8 cellular contexts compared by ENCODE assay signal in the genomic region with DNA sequence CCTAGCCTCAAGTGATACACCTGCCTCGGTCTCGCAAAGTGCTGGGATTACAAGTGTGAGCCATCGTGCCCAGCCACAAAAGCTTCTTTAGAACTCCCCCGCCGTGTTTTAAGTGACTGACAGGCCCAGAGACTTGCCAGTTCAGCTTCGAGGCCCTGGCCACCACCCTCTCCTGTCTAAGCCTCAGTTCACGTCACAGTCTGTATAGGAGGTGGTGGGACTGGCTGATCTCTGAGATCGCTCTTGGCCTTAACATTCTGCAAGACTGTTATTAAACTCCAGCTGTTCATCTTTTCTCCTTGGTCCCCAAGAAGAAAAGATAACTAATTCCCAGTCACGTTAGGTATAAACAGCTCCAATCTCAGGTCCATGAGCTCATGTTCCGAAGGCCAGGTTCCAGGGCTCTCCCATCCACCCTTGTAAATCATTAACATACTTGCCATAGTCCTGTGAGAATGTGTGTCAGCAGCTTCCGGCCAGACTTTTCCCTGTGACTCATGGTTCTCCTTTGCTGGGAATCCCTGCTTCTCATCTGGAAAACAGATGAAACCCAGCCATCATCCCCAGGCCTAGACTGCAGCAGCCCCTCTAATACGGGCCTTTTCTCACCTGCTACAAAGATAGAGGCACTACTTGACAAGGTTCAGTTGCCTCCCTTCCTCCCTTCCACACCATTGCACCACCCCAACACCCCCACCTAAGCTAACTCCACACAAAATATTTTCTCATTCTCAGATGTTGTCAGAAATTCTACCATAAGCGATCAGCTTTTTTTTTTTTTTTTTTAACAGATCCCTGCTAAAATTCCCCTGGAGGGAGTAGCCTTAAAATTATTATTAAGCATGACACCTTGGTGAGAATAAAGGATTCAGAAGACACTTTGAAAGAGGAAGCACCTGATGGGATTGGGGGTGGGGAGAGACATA. TPM values are rescaled to one million over a fixed set of nuclear protein-coding genes. Genes with fewer than 3 reads are reported as not detected.
DNase-seq lines count a peak whose midpoint lies in the region; ATAC-seq and TF ChIP-seq lines count a peak whose summit lies in the region.

No MANE protein-coding gene starts in this region.

- CTCF ChIA-PET in activated B cell treated with CpG ODN at 0.5 μM for 24 hours (lab: Charles Lee): interaction anchor here (1.3 kb wide), 1 partner anchor 10 kb away, joined by 4 read pairs; no protein-coding TSS in a partner anchor

- H3K4me3 ChIP-seq in heart right ventricle (no peak overlapping the region), skeletal muscle cell (ENCODE audit: low read depth, low read length) (no peak overlapping the region)

- POLR2A ChIA-PET in activated B cell treated with CpG ODN at 0.5 μM for 24 hours (lab: Charles Lee): interaction anchor here (0.5 to 2.3 kb wide), 8 partner anchors 9 to 288 kb away, joined by 3 to 10 read pairs (median 5); partner anchors contain the start of gene FAM118A

- H3K27me3 ChIP-seq in heart right ventricle: no peaks in the 10 kb centered on the region

- H3K4me1 Mint-ChIP-seq in activated B cell treated with CpG ODN at 0.5 μM for 24 hours: peaks cover 43% of the 10 kb centered on the region

- H3K27ac Mint-ChIP-seq in activated B cell treated with CpG ODN at 0.5 μM for 24 hours: peak overlapping the region; percentile 87

- H3K36me3 Mint-ChIP-seq in activated B cell treated with CpG ODN at 0.5 μM for 24 hours (ENCODE audit: low read depth): no peaks in the 10 kb centered on the region

- H3K9me3 ChIP-seq in heart right ventricle: no peaks in the 10 kb centered on the region

- 62 to 72% methylated on average over 13 of the region's 13 CpGs for WGBS in heart right ventricle, 2 donors

- DNase-seq in GM13976 (ENCODE audit: low spot score) (peak; percentile 26), activated B cell treated with CpG ODN at 0.5 μM for 24 hours (no peak), heart right ventricle (no peak), skeletal muscle cell (ENCODE audit: low read depth) (peak; percentile 78), midbrain (lab: John Stamatoyannopoulos, UW) (no peak), C1 segment of cervical spinal cord (lab: John Stamatoyannopoulos, UW) (no peak)
- DNase-seq in activated CD4-positive, alpha-beta T cell treated with anti-CD3 and anti-CD28 coated beads for 1 hour: no peak

- intact Hi-C loops in activated B cell treated with CpG ODN at 0.5 μM for 24 hours (cut with micrococcal nuclease): loop anchor here (1.0 kb wide), 1 partner anchor 17 kb away; no protein-coding TSS in a partner anchor
- intact Hi-C loops in heart right ventricle (cut with DNase I): loop anchor here in 1 of 10 donors (10.0 kb wide), 1 partner anchor 538 kb away; no protein-coding TSS in a partner anchor

- TF ChIP-seq CTCF in GM13976 (IDR thresholded peaks at IDR 0.05; ENCODE audit: borderline replicate concordance, control extremely low read depth, extremely low read depth, insufficient read depth, missing control alignments): no peak
- TF ChIP-seq CTCF in activated B cell treated with CpG ODN at 0.5 μM for 24 hours (IDR thresholded peaks at IDR 0.05): no peak
- TF ChIP-seq CTCF in heart right ventricle (IDR thresholded peaks at IDR 0.05): no peak

- peak overlapping the region in 4 of 10 donors; percentile 22 to 65 (median 49) for H3K27ac ChIP-seq in heart right ventricle

- H3K27me3 Mint-ChIP-seq in activated B cell treated with CpG ODN at 0.5 μM for 24 hours: no peaks in the 10 kb centered on the region

- H3K9me3 Mint-ChIP-seq in activated B cell treated with CpG ODN at 0.5 μM for 24 hours: no peaks in the 10 kb centered on the region

- ATAC-seq in activated B cell treated with CpG ODN at 0.5 μM for 24 hours (ENCODE audit: low read depth) (peak; percentile 53), heart right ventricle (peak; percentile 24 to 81 (median 49)), HG02885 (IDR thresholded peaks at IDR 0.05; ENCODE audit: poor library complexity, unreplicated experiment) (no peak)

- peak overlapping the region; percentile 17 for H3K4me3 Mint-ChIP-seq in activated B cell treated with CpG ODN at 0.5 μM for 24 hours

- peaks cover 0 to 20% (median 5%) of the 10 kb centered on the region in 9 donors for H3K4me1 ChIP-seq in heart right ventricle

- H3K36me3 ChIP-seq in heart right ventricle: no peaks in the 10 kb centered on the region

- in situ Hi-C loops in GM13976 (cut with MboI; ENCODE audit: low sequenced_read_pairs, unreplicated experiment): no loop called here

RNA-seq across cellular contexts. Expression of gene KIAA0930, which starts 5.6 kb away (rescaled TPM):
- 39.5 and 42.2 TPM in 2 replicates for total RNA-seq in activated B cell treated with CpG ODN at 0.5 μM for 24 hours
- total RNA-seq in heart right ventricle: 10 to 100 TPM; 12.2 to 48.3 (median 16.9) TPM
- 10 to 100 TPM in 1 of 2 donors, 1 to 10 TPM in 1; 9.1 to 16.2 TPM for polyA plus RNA-seq in heart right ventricle

RNA-seq across cellular contexts. Expression of gene UPK3A, which starts 38.4 kb away (rescaled TPM):
- 1.4 and 1.6 TPM in 2 replicates for total RNA-seq in activated B cell treated with CpG ODN at 0.5 μM for 24 hours
- total RNA-seq in heart right ventricle: not detected
- polyA plus RNA-seq in heart right ventricle: under 1 TPM in 1 of 2 donors, not detected in 1; 0.48 TPM

Comparison
In these comparisons a context has a peak if more than half of its experiments do, and no peak if none do; other contexts are left out.
1. DNase-seq: peak in GM13976 (single experiment) and skeletal muscle cell (single experiment); none in activated B cell treated with CpG ODN at 0.5 μM for 24 hours (single experiment), heart right ventricle (0 of 2), midbrain (single experiment), C1 segment of cervical spinal cord (0 of 14) and activated CD4-positive, alpha-beta T cell treated with anti-CD3 and anti-CD28 coated beads for 1 hour (single experiment).